In the genomic region with DNA sequence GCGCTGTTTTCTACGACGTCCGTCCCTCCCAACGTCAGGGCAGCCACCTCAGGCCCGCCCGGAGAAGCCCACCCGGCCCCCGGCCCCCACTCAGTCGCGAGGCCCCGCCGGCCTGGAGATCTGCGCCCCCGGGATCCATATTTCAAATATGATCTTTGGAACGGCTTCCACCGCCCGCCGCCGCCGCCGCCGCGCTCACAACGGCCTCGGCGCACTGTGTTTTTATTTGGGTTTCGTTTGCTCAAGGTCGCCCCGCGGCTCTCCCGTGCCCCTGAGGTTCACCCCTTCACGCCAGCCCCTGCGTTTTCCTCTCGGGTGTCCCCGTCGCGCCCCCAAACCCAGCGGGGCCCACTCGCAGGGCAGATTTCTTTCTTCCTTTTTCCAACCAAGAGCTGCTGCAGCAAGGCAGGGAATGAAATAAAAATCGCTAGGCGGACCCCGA, we compare ENCODE assay signal across 1 cellular context.
TF ChIP-seq lines count a peak whose summit lies in the region.

No MANE protein-coding gene starts in this region.

TF ChIP-seq in IMR-90, 13 proteins besides CTCF, POLR2A, EP300 and RAD21:
- TF ChIP-seq RCOR1 (IDR thresholded peaks at IDR 0.05; ENCODE audit: insufficient replicate concordance, low read length): no peak
- TF ChIP-seq FOS (IDR thresholded peaks at IDR 0.05; ENCODE audit: low read depth, low read length): no peak
- TF ChIP-seq MXI1 (IDR thresholded peaks at IDR 0.05; ENCODE audit: borderline replicate concordance, low read depth, low read length): no peak
- no peak for TF ChIP-seq CHD1 (IDR thresholded peaks at IDR 0.05; ENCODE audit: low read depth, low read length)
TF ChIP-seq in IMR-90: peak in this region for 0.
